Comparison of ENCODE assay signal across 1 cellular context in the genomic region with DNA sequence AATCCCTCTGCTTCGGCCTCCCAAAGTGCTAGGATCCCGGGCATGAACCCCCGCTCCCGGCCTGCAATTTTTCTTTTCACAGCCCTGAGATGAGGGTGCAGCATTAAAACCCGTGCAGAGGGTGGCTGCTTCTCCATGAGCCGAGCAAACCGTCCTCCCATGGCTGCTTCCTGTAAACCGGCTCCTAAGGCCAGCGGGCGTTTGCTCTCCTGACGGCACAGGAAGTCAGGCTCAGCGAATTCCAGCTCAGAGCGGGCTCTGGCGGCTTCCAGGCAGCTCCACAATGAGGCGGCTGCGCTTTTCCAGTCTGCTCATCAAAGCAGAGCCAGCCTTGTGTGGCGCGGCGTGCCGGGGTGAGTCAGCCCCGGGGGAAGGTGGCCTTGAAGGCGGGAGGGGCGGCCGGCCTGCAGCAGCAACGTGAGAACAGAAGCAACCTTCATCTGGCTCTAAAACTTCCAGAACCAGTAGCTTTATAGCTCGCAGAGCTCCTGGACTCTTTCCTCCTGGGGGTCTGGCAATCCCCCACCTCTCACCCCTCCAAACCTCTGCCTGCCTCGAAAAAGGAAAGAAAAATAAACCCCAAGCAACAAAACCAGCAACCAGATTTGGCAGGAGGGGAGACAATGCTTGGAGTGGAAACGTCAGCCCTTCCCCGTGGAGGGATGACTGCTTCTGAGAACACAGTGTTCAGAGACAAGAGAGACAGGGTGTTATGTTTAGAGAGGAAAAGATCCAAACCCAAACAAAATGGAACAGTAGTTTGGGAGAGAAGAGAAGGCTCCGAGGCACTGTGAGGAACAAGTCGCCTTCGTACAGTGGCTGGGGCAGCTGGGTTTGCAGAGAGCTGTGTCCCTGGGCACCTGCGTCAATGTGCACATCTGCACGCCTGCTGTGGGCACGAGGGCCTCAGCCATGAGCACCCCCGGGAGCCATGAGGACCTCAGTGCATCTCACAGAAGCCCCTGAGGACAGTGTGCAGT.
TF ChIP-seq lines count a peak whose summit lies in the region.

No MANE protein-coding gene starts in this region.

TF ChIP-seq in K562, 482 proteins besides CTCF, POLR2A, EP300 and RAD21 (continued from another document and continues in another):
- TF ChIP-seq, protein P1, sequence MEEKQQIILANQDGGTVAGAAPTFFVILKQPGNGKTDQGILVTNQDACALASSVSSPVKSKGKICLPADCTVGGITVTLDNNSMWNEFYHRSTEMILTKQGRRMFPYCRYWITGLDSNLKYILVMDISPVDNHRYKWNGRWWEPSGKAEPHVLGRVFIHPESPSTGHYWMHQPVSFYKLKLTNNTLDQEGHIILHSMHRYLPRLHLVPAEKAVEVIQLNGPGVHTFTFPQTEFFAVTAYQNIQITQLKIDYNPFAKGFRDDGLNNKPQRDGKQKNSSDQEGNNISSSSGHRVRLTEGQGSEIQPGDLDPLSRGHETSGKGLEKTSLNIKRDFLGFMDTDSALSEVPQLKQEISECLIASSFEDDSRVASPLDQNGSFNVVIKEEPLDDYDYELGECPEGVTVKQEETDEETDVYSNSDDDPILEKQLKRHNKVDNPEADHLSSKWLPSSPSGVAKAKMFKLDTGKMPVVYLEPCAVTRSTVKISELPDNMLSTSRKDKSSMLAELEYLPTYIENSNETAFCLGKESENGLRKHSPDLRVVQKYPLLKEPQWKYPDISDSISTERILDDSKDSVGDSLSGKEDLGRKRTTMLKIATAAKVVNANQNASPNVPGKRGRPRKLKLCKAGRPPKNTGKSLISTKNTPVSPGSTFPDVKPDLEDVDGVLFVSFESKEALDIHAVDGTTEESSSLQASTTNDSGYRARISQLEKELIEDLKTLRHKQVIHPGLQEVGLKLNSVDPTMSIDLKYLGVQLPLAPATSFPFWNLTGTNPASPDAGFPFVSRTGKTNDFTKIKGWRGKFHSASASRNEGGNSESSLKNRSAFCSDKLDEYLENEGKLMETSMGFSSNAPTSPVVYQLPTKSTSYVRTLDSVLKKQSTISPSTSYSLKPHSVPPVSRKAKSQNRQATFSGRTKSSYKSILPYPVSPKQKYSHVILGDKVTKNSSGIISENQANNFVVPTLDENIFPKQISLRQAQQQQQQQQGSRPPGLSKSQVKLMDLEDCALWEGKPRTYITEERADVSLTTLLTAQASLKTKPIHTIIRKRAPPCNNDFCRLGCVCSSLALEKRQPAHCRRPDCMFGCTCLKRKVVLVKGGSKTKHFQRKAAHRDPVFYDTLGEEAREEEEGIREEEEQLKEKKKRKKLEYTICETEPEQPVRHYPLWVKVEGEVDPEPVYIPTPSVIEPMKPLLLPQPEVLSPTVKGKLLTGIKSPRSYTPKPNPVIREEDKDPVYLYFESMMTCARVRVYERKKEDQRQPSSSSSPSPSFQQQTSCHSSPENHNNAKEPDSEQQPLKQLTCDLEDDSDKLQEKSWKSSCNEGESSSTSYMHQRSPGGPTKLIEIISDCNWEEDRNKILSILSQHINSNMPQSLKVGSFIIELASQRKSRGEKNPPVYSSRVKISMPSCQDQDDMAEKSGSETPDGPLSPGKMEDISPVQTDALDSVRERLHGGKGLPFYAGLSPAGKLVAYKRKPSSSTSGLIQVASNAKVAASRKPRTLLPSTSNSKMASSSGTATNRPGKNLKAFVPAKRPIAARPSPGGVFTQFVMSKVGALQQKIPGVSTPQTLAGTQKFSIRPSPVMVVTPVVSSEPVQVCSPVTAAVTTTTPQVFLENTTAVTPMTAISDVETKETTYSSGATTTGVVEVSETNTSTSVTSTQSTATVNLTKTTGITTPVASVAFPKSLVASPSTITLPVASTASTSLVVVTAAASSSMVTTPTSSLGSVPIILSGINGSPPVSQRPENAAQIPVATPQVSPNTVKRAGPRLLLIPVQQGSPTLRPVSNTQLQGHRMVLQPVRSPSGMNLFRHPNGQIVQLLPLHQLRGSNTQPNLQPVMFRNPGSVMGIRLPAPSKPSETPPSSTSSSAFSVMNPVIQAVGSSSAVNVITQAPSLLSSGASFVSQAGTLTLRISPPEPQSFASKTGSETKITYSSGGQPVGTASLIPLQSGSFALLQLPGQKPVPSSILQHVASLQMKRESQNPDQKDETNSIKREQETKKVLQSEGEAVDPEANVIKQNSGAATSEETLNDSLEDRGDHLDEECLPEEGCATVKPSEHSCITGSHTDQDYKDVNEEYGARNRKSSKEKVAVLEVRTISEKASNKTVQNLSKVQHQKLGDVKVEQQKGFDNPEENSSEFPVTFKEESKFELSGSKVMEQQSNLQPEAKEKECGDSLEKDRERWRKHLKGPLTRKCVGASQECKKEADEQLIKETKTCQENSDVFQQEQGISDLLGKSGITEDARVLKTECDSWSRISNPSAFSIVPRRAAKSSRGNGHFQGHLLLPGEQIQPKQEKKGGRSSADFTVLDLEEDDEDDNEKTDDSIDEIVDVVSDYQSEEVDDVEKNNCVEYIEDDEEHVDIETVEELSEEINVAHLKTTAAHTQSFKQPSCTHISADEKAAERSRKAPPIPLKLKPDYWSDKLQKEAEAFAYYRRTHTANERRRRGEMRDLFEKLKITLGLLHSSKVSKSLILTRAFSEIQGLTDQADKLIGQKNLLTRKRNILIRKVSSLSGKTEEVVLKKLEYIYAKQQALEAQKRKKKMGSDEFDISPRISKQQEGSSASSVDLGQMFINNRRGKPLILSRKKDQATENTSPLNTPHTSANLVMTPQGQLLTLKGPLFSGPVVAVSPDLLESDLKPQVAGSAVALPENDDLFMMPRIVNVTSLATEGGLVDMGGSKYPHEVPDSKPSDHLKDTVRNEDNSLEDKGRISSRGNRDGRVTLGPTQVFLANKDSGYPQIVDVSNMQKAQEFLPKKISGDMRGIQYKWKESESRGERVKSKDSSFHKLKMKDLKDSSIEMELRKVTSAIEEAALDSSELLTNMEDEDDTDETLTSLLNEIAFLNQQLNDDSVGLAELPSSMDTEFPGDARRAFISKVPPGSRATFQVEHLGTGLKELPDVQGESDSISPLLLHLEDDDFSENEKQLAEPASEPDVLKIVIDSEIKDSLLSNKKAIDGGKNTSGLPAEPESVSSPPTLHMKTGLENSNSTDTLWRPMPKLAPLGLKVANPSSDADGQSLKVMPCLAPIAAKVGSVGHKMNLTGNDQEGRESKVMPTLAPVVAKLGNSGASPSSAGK (IDR thresholded peaks at IDR 0.05), result peak; percentile 78
- TF ChIP-seq MEF2A (IDR thresholded peaks at IDR 0.05; ENCODE audit: control insufficient read depth, low read depth, low read length) (no peak), HMG20B (CRISPR knock-in tag; IDR thresholded peaks at IDR 0.05) (no peak), ZNF766 (CRISPR knock-in tag; conservative IDR thresholded peaks at IDR 0.05) (no peak), L3MBTL2 (IDR thresholded peaks at IDR 0.05) (peak; percentile 89), HDAC1 (IDR thresholded peaks at IDR 0.05) (peak in 1 of 2 experiments; percentile 41; a peak in 1 of 4 replicates), SAP30 (IDR thresholded peaks at IDR 0.05; ENCODE audit: borderline replicate concordance, insufficient read depth, low read depth, low read length, poor library complexity, severe bottlenecking) (no peak), NUFIP1 (IDR thresholded peaks at IDR 0.05; ENCODE audit: partially characterized antibody) (no peak), TEAD1 (CRISPR knock-in tag; IDR thresholded peaks at IDR 0.05) (peak in 1 of 2 experiments; percentile 64; a peak in 1 of 4 replicates), PYGO2 (tag; IDR thresholded peaks at IDR 0.05) (no peak), SRSF1 (IDR thresholded peaks at IDR 0.05; ENCODE audit: low read depth, low read length) (no peak), ZFX (CRISPR knock-in tag; IDR thresholded peaks at IDR 0.05) (no peak; the same call in 1 of the 2 replicates), ZNF436 (CRISPR knock-in tag; IDR thresholded peaks at IDR 0.05) (no peak), GTF2E2 (tag; IDR thresholded peaks at IDR 0.05) (no peak), ASH1L (IDR thresholded peaks at IDR 0.05; ENCODE audit: borderline replicate concordance, low read depth, partially characterized antibody) (no peak), HLTF (IDR thresholded peaks at IDR 0.05) (no peak), POLR2AphosphoS5 (IDR thresholded peaks at IDR 0.05; ENCODE audit: control insufficient read depth, insufficient read depth, low read depth, low read length) (no peak), ZNF3 (CRISPR knock-in tag; IDR thresholded peaks at IDR 0.05) (no peak)
- TF ChIP-seq, protein P2, sequence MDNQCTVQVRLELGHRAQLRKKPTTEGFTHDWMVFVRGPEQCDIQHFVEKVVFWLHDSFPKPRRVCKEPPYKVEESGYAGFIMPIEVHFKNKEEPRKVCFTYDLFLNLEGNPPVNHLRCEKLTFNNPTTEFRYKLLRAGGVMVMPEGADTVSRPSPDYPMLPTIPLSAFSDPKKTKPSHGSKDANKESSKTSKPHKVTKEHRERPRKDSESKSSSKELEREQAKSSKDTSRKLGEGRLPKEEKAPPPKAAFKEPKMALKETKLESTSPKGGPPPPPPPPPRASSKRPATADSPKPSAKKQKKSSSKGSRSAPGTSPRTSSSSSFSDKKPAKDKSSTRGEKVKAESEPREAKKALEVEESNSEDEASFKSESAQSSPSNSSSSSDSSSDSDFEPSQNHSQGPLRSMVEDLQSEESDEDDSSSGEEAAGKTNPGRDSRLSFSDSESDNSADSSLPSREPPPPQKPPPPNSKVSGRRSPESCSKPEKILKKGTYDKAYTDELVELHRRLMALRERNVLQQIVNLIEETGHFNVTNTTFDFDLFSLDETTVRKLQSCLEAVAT (IDR thresholded peaks at IDR 0.05), result no peak
- TF ChIP-seq, protein P3, sequence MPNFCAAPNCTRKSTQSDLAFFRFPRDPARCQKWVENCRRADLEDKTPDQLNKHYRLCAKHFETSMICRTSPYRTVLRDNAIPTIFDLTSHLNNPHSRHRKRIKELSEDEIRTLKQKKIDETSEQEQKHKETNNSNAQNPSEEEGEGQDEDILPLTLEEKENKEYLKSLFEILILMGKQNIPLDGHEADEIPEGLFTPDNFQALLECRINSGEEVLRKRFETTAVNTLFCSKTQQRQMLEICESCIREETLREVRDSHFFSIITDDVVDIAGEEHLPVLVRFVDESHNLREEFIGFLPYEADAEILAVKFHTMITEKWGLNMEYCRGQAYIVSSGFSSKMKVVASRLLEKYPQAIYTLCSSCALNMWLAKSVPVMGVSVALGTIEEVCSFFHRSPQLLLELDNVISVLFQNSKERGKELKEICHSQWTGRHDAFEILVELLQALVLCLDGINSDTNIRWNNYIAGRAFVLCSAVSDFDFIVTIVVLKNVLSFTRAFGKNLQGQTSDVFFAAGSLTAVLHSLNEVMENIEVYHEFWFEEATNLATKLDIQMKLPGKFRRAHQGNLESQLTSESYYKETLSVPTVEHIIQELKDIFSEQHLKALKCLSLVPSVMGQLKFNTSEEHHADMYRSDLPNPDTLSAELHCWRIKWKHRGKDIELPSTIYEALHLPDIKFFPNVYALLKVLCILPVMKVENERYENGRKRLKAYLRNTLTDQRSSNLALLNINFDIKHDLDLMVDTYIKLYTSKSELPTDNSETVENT (CRISPR knock-in tag; IDR thresholded peaks at IDR 0.05), result no peak
- TF ChIP-seq, protein P4, sequence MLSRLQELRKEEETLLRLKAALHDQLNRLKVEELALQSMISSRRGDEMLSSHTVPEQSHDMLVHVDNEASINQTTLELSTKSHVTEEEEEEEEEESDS (CRISPR knock-in tag; IDR thresholded peaks at IDR 0.05), result no peak
- TF ChIP-seq, protein P5, sequence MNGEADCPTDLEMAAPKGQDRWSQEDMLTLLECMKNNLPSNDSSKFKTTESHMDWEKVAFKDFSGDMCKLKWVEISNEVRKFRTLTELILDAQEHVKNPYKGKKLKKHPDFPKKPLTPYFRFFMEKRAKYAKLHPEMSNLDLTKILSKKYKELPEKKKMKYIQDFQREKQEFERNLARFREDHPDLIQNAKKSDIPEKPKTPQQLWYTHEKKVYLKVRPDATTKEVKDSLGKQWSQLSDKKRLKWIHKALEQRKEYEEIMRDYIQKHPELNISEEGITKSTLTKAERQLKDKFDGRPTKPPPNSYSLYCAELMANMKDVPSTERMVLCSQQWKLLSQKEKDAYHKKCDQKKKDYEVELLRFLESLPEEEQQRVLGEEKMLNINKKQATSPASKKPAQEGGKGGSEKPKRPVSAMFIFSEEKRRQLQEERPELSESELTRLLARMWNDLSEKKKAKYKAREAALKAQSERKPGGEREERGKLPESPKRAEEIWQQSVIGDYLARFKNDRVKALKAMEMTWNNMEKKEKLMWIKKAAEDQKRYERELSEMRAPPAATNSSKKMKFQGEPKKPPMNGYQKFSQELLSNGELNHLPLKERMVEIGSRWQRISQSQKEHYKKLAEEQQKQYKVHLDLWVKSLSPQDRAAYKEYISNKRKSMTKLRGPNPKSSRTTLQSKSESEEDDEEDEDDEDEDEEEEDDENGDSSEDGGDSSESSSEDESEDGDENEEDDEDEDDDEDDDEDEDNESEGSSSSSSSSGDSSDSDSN (IDR thresholded peaks at IDR 0.05; ENCODE audit: borderline replicate concordance in 1 of 2, low read depth in 2 of 2, low read length in 2 of 2), result peak; percentile 89 to 97; a peak in 3 of 4 replicates
- TF ChIP-seq, protein P6, sequence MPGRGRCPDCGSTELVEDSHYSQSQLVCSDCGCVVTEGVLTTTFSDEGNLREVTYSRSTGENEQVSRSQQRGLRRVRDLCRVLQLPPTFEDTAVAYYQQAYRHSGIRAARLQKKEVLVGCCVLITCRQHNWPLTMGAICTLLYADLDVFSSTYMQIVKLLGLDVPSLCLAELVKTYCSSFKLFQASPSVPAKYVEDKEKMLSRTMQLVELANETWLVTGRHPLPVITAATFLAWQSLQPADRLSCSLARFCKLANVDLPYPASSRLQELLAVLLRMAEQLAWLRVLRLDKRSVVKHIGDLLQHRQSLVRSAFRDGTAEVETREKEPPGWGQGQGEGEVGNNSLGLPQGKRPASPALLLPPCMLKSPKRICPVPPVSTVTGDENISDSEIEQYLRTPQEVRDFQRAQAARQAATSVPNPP (IDR thresholded peaks at IDR 0.05; ENCODE audit: borderline replicate concordance, insufficient read depth, insufficient read length), result no peak
- TF ChIP-seq, protein P7, sequence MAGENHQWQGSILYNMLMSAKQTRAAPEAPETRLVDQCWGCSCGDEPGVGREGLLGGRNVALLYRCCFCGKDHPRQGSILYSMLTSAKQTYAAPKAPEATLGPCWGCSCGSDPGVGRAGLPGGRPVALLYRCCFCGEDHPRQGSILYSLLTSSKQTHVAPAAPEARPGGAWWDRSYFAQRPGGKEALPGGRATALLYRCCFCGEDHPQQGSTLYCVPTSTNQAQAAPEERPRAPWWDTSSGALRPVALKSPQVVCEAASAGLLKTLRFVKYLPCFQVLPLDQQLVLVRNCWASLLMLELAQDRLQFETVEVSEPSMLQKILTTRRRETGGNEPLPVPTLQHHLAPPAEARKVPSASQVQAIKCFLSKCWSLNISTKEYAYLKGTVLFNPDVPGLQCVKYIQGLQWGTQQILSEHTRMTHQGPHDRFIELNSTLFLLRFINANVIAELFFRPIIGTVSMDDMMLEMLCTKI (IDR thresholded peaks at IDR 0.05; ENCODE audit: partially characterized antibody), result no peak
- TF ChIP-seq, protein P8, sequence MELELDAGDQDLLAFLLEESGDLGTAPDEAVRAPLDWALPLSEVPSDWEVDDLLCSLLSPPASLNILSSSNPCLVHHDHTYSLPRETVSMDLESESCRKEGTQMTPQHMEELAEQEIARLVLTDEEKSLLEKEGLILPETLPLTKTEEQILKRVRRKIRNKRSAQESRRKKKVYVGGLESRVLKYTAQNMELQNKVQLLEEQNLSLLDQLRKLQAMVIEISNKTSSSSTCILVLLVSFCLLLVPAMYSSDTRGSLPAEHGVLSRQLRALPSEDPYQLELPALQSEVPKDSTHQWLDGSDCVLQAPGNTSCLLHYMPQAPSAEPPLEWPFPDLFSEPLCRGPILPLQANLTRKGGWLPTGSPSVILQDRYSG (tag; conservative IDR thresholded peaks at IDR 0.05; ENCODE audit: low read depth), result no peak
- TF ChIP-seq, protein P9, sequence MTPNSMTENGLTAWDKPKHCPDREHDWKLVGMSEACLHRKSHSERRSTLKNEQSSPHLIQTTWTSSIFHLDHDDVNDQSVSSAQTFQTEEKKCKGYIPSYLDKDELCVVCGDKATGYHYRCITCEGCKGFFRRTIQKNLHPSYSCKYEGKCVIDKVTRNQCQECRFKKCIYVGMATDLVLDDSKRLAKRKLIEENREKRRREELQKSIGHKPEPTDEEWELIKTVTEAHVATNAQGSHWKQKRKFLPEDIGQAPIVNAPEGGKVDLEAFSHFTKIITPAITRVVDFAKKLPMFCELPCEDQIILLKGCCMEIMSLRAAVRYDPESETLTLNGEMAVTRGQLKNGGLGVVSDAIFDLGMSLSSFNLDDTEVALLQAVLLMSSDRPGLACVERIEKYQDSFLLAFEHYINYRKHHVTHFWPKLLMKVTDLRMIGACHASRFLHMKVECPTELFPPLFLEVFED (CRISPR knock-in tag; conservative IDR thresholded peaks at IDR 0.05), result no peak
